Comparison of ENCODE assay signal across 8 cellular contexts in genomic region chr17:43171761-43172487, GRCh38. TPM values are rescaled to one million over a fixed set of nuclear protein-coding genes. Genes with fewer than 3 reads are reported as not detected.
DNase-seq lines count a peak whose midpoint lies in the region; ATAC-seq and TF ChIP-seq lines count a peak whose summit lies in the region.

No MANE protein-coding gene starts in this region.

- no peaks in the 10 kb centered on the region for H4K20me1 ChIP-seq in Karpas-422 (ENCODE audit: insufficient read depth, low read depth, low read length)

- H3K4me1 ChIP-seq in Karpas-422 (ENCODE audit: low read length) (peaks cover 20% of the 10 kb centered on the region), endodermal cell (ENCODE audit: control insufficient read depth, insufficient read depth, low read length) (peaks cover 2% of the 10 kb centered on the region)

- no peak overlapping the region for H3K4me3 Mint-ChIP-seq in endodermal cell

- peaks cover 14% of the 10 kb centered on the region; the same call in 1 of the 2 replicates for H3K36me3 ChIP-seq in Karpas-422 (ENCODE audit: insufficient read depth, low read length)
- peaks cover 18% of the 10 kb centered on the region for H3K36me3 ChIP-seq in endodermal cell (ENCODE audit: control insufficient read depth, insufficient read depth, low read length)

- H3K79me2 ChIP-seq in Karpas-422 (ENCODE audit: low read length): peaks cover 62% of the 10 kb centered on the region

- H3K27me3 Mint-ChIP-seq in endodermal cell (ENCODE audit: insufficient read depth): no peaks in the 10 kb centered on the region

- WGBS in endodermal cell (ENCODE audit: insufficient coverage in 1 of 2, insufficient read length in 1 of 2), 2 experiments: 62 to 66% methylated on average over 6 to 7 of the region's 7 CpGs

- H3K27ac Mint-ChIP-seq in endodermal cell: no peak overlapping the region

- ATAC-seq in GM18858 (IDR thresholded peaks at IDR 0.05; ENCODE audit: unreplicated experiment): no peak

- no peaks in the 10 kb centered on the region for H3K27me3 ChIP-seq in Karpas-422 (ENCODE audit: low read length)
- no peaks in the 10 kb centered on the region for H3K27me3 ChIP-seq in endodermal cell (ENCODE audit: control insufficient read depth, insufficient read depth, low read length, poor library complexity, severe bottlenecking)

- no peaks in the 10 kb centered on the region for H3K9me2 ChIP-seq in Karpas-422 (replicated peaks; ENCODE audit: insufficient read depth, low read length)

- no peaks in the 10 kb centered on the region for H3K9me3 Mint-ChIP-seq in endodermal cell

- H3K27ac ChIP-seq in Karpas-422 (ENCODE audit: low read length): peak overlapping the region; percentile 93
- H3K27ac ChIP-seq in endodermal cell (ENCODE audit: low read depth, low read length): peak overlapping the region; percentile 69

- H3K4me1 Mint-ChIP-seq in endodermal cell: peaks cover 3% of the 10 kb centered on the region

- peaks cover 19% of the 10 kb centered on the region for H3K36me3 Mint-ChIP-seq in endodermal cell (ENCODE audit: low read depth)

- DNase-seq in NCI-H2196 (lab: John Stamatoyannopoulos, UW; ENCODE audit: unreplicated experiment): peak; percentile 2
- no peak for DNase-seq in NCI-H2196 treated with DMSO at 0.1 percent for 48 hours (lab: John Stamatoyannopoulos, UW; ENCODE audit: unreplicated experiment)
- DNase-seq in Karpas-422: peak; percentile 63
- peak; percentile 65 for DNase-seq in SKM-1 (lab: John Stamatoyannopoulos, UW; ENCODE audit: unreplicated experiment)
- DNase-seq in endodermal cell: peak; percentile 66
- peak; percentile 55 for DNase-seq in mucosa of gallbladder (ENCODE audit: low spot score)
- no peak for DNase-seq in NCI-H1092 (lab: John Stamatoyannopoulos, UW)

- peak overlapping the region; percentile 99 for H3K4me2 ChIP-seq in Karpas-422 (ENCODE audit: low read depth, low read length, poor library complexity, severe bottlenecking)

- peak overlapping the region; percentile 96 for H3K4me3 ChIP-seq in Karpas-422 (ENCODE audit: low read length)
- H3K4me3 ChIP-seq in endodermal cell (ENCODE audit: low read length): peak overlapping the region; percentile 96

- H3K9me3 ChIP-seq in Karpas-422 (ENCODE audit: low read length) (no peaks in the 10 kb centered on the region), endodermal cell (ENCODE audit: control insufficient read depth, low read length) (no peaks in the 10 kb centered on the region)

- H3K9ac ChIP-seq in Karpas-422 (ENCODE audit: low read length): peak overlapping the region; percentile 91
- H3K9ac ChIP-seq in endodermal cell (ENCODE audit: extremely low read depth, low read length, poor library complexity, severe bottlenecking): peak overlapping the region; percentile 91

- peak overlapping the region; percentile 63; the same call in 1 of the 2 replicates for H2AFZ ChIP-seq in Karpas-422 (ENCODE audit: low read length)

- peak; percentile 50 for TF ChIP-seq CTCF in endodermal cell (conservative IDR thresholded peaks at IDR 0.05)

RNA-seq across cellular contexts. Expression of gene NBR1, which starts 0.9 kb away (rescaled TPM):
- total RNA-seq in Karpas-422 (2014; rRNA removed; shearing (Covaris generic); ENCODE audit: low replicate concordance): 49.4 and 49.5 TPM in 2 replicates
- total RNA-seq in endodermal cell: 10 to 100 TPM; 53.2 to 55.7 TPM
- 61.0 TPM for polyA plus RNA-seq in endodermal cell (2013, experiment 1 of 2)
- 60.5 TPM for polyA plus RNA-seq in endodermal cell (2013, experiment 2 of 2)
- total RNA-seq in mucosa of gallbladder: 119 TPM

RNA-seq across cellular contexts. Expression of gene TMEM106A, which starts 39.8 kb away (rescaled TPM):
- 9.0 and 14.5 TPM in 2 replicates for total RNA-seq in Karpas-422 (2014; rRNA removed; shearing (Covaris generic); ENCODE audit: low replicate concordance)
- total RNA-seq in endodermal cell (10 to 100 TPM; 11.2 to 11.3 TPM), mucosa of gallbladder (10.8 TPM)
- 3.5 TPM for polyA plus RNA-seq in endodermal cell (2013, experiment 1 of 2)
- 4.3 TPM for polyA plus RNA-seq in endodermal cell (2013, experiment 2 of 2)

RNA-seq across cellular contexts. Expression of gene BRCA1, which starts 46.8 kb away (rescaled TPM):
- total RNA-seq in Karpas-422 (2014; rRNA removed; shearing (Covaris generic); ENCODE audit: low replicate concordance): 46.0 and 49.7 TPM in 2 replicates
- total RNA-seq in endodermal cell (10 to 100 TPM; 45.4 to 59.0 TPM), mucosa of gallbladder (5.8 TPM)
- 37.7 TPM for polyA plus RNA-seq in endodermal cell (2013, experiment 1 of 2)
- 34.2 TPM for polyA plus RNA-seq in endodermal cell (2013, experiment 2 of 2)

RNA-seq across cellular contexts. Expression of gene CCDC200, which starts 56.5 kb away (rescaled TPM):
- not detected in 2 replicates for total RNA-seq in Karpas-422 (2014; rRNA removed; shearing (Covaris generic); ENCODE audit: low replicate concordance)
- not detected for total RNA-seq in endodermal cell
- polyA plus RNA-seq in endodermal cell (2013, experiment 1 of 2): not detected
- polyA plus RNA-seq in endodermal cell (2013, experiment 2 of 2): not detected
- not detected for total RNA-seq in mucosa of gallbladder

Comparison
In these comparisons a context has a peak if more than half of its experiments do, and no peak if none do; other contexts are left out.
1. DNase-seq: peak in NCI-H2196 (single experiment), Karpas-422 (single experiment), SKM-1 (single experiment), endodermal cell (single experiment) and mucosa of gallbladder (single experiment); none in NCI-H2196 treated with DMSO at 0.1 percent for 48 hours (single experiment) and NCI-H1092 (single experiment).